ENCODE assay signal across 8 cellular contexts in genomic region chr19:58154679-58155648, GRCh38. TPM values are rescaled to one million over a fixed set of nuclear protein-coding genes. Genes with fewer than 3 reads are reported as not detected.
DNase-seq lines count a peak whose midpoint lies in the region; ATAC-seq, FAIRE-seq and TF ChIP-seq lines count a peak whose summit lies in the region.

No MANE protein-coding gene starts in this region.

- DNase-seq in GM06990 (ENCODE audit: extremely low read depth, insufficient read length) (peak; percentile 90), HEK293T (ENCODE audit: extremely low spot score) (peak; percentile 79), NCI-H1417 treated with DMSO at 0.1 percent for 48 hours (lab: John Stamatoyannopoulos, UW) (peak; percentile 39), T1000 (lab: John Stamatoyannopoulos, UW) (peak; percentile 94), GM12878 (ENCODE audit: low read depth, low spot score) (peak; percentile 25), hypothalamus (lab: John Stamatoyannopoulos, UW) (peak; percentile 62 to 99 (median 90)), retina (peak; percentile 99), RKO (ENCODE audit: low spot score) (no peak)

- peak overlapping the region; percentile 86 for H3K4me3 ChIP-seq in GM06990 (replicated peaks; ENCODE audit: low read depth, low read length)
- peak overlapping the region; percentile 49; the same call in 1 of the 2 replicates for H3K4me3 ChIP-seq in GM12878

- H3K9ac ChIP-seq in GM12878 (ENCODE audit: control insufficient read depth, insufficient read depth, low read length) = no peak overlapping the region; the same call in 1 of the 2 replicates

- no peaks in the 10 kb centered on the region for H3K27me3 ChIP-seq in GM06990 (replicated peaks; ENCODE audit: control insufficient read depth, insufficient read depth, low read length)
- no peaks in the 10 kb centered on the region for H3K27me3 ChIP-seq in GM12878 (replicated peaks in 1 of 2; ENCODE audit: control insufficient read depth in 2 of 2, insufficient read depth in 2 of 2, low read length in 1 of 2)

- POLR2A ChIA-PET in HEK293T (lab: Yijun Ruan, JAX) = interaction anchor here (0.6 kb wide), 1 partner anchor 129 kb away, joined by 3 read pairs; no protein-coding TSS in a partner anchor
- POLR2A ChIA-PET in GM12878 (lab: Charles Lee) = no interaction called here

- intact Hi-C loops in GM12878 (cut with micrococcal nuclease; ENCODE audit: unreplicated experiment) = no loop called here

- peak; percentile 88 for TF ChIP-seq RAD21 in GM12878 (IDR thresholded peaks at IDR 0.05; ENCODE audit: insufficient read depth, low read depth, low read length)

- no peaks in the 10 kb centered on the region for H4K20me1 ChIP-seq in GM12878 (ENCODE audit: control insufficient read depth, insufficient read depth)

- peak; percentile 28; the same call in 2 of the 3 replicates for ATAC-seq in GM12878

- no peaks in the 10 kb centered on the region for H3K4me1 ChIP-seq in GM12878 (ENCODE audit: control insufficient read depth, insufficient read depth, low read length)

- no peaks in the 10 kb centered on the region for H3K79me2 ChIP-seq in GM12878 (ENCODE audit: control insufficient read depth, insufficient read depth, low read length)

- TF ChIP-seq POLR2A in GM12878 (IDR thresholded peaks at IDR 0.05; ENCODE audit: low read depth, low read length) = peak; percentile 64

- BruUV-seq in GM12878 (replicated peaks; lab: Mats Ljungman, UMichigan) = no TSS peak

- H3K36me3 ChIP-seq in GM06990 (ENCODE audit: control insufficient read depth, insufficient read depth, low read length) (no peaks in the 10 kb centered on the region), GM12878 (ENCODE audit: control insufficient read depth in 2 of 2, insufficient read depth in 2 of 2, low read length in 1 of 2) (no peaks in the 10 kb centered on the region)

- H2AFZ ChIP-seq in GM12878 (ENCODE audit: control insufficient read depth, low read depth, low read length) = peak overlapping the region; percentile 75

- CTCF ChIA-PET in HEK293T (lab: Yijun Ruan, JAX) = no interaction called here
- CTCF ChIA-PET in GM12878 (lab: Yijun Ruan, JAX) = no interaction called here

- in situ Hi-C loops in GM12878 (cut with MboI) = no loop called here

- RAD21 ChIA-PET in GM12878 (lab: Charles Lee; ENCODE audit: unreplicated experiment) = no interaction called here

- no peak overlapping the region for H3K27ac ChIP-seq in GM12878 (ENCODE audit: control insufficient read depth, insufficient read depth)

- SMC1A ChIA-PET in GM12878 (lab: Charles Lee; ENCODE audit: uncharacterized antibody, unreplicated experiment) = no interaction called here

- TF ChIP-seq CTCF in GM06990 (IDR thresholded peaks at IDR 0.05; ENCODE audit: insufficient read depth, low read length, poor library complexity, severe bottlenecking) = peak; percentile 92
- peak; percentile 66 to 79 (median 70) for TF ChIP-seq CTCF in GM12878 (IDR thresholded peaks at IDR 0.05 in 2 of 3, conservative IDR thresholded peaks at IDR 0.05 in 1 of 3; ENCODE audit: control insufficient read depth in 2 of 3, extremely low read depth in 1 of 3, insufficient read depth in 1 of 3, low read depth in 3 of 3, low read length in 3 of 3)

- no peak for TF ChIP-seq EP300 in GM12878 (IDR thresholded peaks at IDR 0.05; ENCODE audit: borderline replicate concordance in 1 of 2, control insufficient read depth in 1 of 2, low read depth in 2 of 2, low read length in 2 of 2)

- peaks cover 1% of the 10 kb centered on the region; the same call in 2 of the 3 replicates for H3K9me3 ChIP-seq in GM12878 (replicated peaks; ENCODE audit: control insufficient read depth, insufficient read depth, low read length)

- H3K4me2 ChIP-seq in GM12878 (ENCODE audit: control insufficient read depth, insufficient read depth) = peak overlapping the region; percentile 57

- WGBS in GM12878 (ENCODE audit: insufficient coverage, insufficient replicate concordance, low lambda C conversion rate, missing lambda C conversion rate) = 10% methylated on average over 71 of the region's 85 CpGs

- no peak for FAIRE-seq in GM12878 (lab: Jason Lieb, UNC)

TF ChIP-seq in HEK293T, 16 proteins besides CTCF, POLR2A, EP300 and RAD21:
- TF ChIP-seq TARDBP (IDR thresholded peaks at IDR 0.05) = no peak
- peak; percentile 45; the same call in 1 of the 2 replicates for TF ChIP-seq ELF4 (IDR thresholded peaks at IDR 0.05)
- TF ChIP-seq SUZ12 (IDR thresholded peaks at IDR 0.05) = no peak
- TF ChIP-seq FOXK2 (IDR thresholded peaks at IDR 0.05) = no peak
- TF ChIP-seq ARNT (IDR thresholded peaks at IDR 0.05) = no peak
- no peak for TF ChIP-seq CTBP1 (IDR thresholded peaks at IDR 0.05; ENCODE audit: borderline replicate concordance)
- no peak for TF ChIP-seq NFRKB (IDR thresholded peaks at IDR 0.05)
- no peak for TF ChIP-seq LEF1 (IDR thresholded peaks at IDR 0.05; ENCODE audit: borderline replicate concordance)
TF ChIP-seq in HEK293T: peak in this region for 1.

TF ChIP-seq in GM12878, 131 proteins besides CTCF, POLR2A, EP300 and RAD21 (continues in another document):
- TF ChIP-seq HDAC2 (IDR thresholded peaks at IDR 0.05) = no peak
- TF ChIP-seq BHLHE40 (IDR thresholded peaks at IDR 0.05; ENCODE audit: borderline replicate concordance in 1 of 2, low read depth in 2 of 2, low read length in 1 of 2) = 0 out of 4 replicates have a peak, but pooled peaks of 1 of the 2 experiments have one; percentile 16
- TF ChIP-seq HCFC1 (IDR thresholded peaks at IDR 0.05; ENCODE audit: low read length) = peak; percentile 73

RNA-seq across cellular contexts. Expression of gene ZNF329, which starts 4.4 kb away (rescaled TPM):
- 4.9 and 5.1 TPM in 2 replicates for total RNA-seq in GM12878 (2013; cell fraction: nucleolus; rRNA removed)
- 0.62 and 0.76 TPM in 2 replicates for total RNA-seq in GM12878 (2014; rRNA removed)
- 0.78 and 1.1 TPM in 2 replicates for total RNA-seq in GM12878 (2014; rRNA removed; fragmentation: Illumina TruSeq; extraction: Trizol)
- total RNA-seq in GM12878 (2021) = 0.43 and 0.56 TPM in 2 replicates
- polyA plus RNA-seq in GM12878 (2011; ENCODE audit: low read depth) = 1.5 TPM
- 4.7 and 5.8 TPM in 2 replicates for polyA plus RNA-seq in GM12878 (2011; rRNA removed)
- 2.9 and 3.7 TPM in 2 replicates for polyA plus RNA-seq in GM12878 (2011; cell fraction: cytosol; rRNA removed)
- polyA plus RNA-seq in GM12878 (2011; cell fraction: nucleus; rRNA removed) = 2.1 and 2.2 TPM in 2 replicates
- polyA plus RNA-seq in GM12878 (2012) = 1.6 and 2.2 TPM in 2 replicates
- 0.29 and 0.71 TPM in 2 replicates for polyA plus RNA-seq in GM12878 (2014; fragmentation: Illumina TruSeq; extraction: Trizol)
- polyA plus RNA-seq in GM12878 (2014; fragmentation: Nextera tagmentation; extraction: Ambion mirVana) = under 1 TPM in 1 of 2 experiments, not detected in 1; 0.11 TPM
- 0.18 and 0.43 TPM in 2 replicates for polyA plus RNA-seq in GM12878 (2014; rRNA removed)
- under 1 TPM; 0.28 to 0.42 TPM for polyA plus RNA-seq in GM12878 (2016; fragmentation: Nextera tagmentation; extraction: Ambion mirVana)
- 5.8 and 6.5 TPM in 2 replicates for polyA minus RNA-seq in GM12878 (2011; rRNA and poly(A)+ RNA removed)
- polyA minus RNA-seq in GM12878 (2011; cell fraction: cytosol; rRNA and poly(A)+ RNA removed) = 2.7 and 4.1 TPM in 2 replicates
- 1.7 and 1.8 TPM in 2 replicates for polyA minus RNA-seq in GM12878 (2011; cell fraction: nucleus; rRNA and poly(A)+ RNA removed)

RNA-seq across cellular contexts. Expression of gene ZNF274, which starts 27.9 kb away (rescaled TPM):
- 43.4 and 50.7 TPM in 2 replicates for total RNA-seq in GM12878 (2013; cell fraction: nucleolus; rRNA removed)
- total RNA-seq in GM12878 (2014; rRNA removed) (14.2 and 16.7 TPM in 2 replicates), GM12878 (2014; rRNA removed; fragmentation: Illumina TruSeq; extraction: Trizol) (13.5 and 14.7 TPM in 2 replicates), GM12878 (2021) (12.3 and 14.1 TPM in 2 replicates)
- 12.1 TPM for polyA plus RNA-seq in GM12878 (2011; ENCODE audit: low read depth)
- polyA plus RNA-seq in GM12878 (2011; rRNA removed) (17.3 and 17.8 TPM in 2 replicates), GM12878 (2014; fragmentation: Illumina TruSeq; extraction: Trizol) (12.3 and 14.9 TPM in 2 replicates), GM12878 (2014; fragmentation: Nextera tagmentation; extraction: Ambion mirVana) (1 to 10 TPM; 2.7 to 3.3 TPM), GM12878 (2014; rRNA removed) (12.8 and 14.5 TPM in 2 replicates), GM12878 (2016; fragmentation: Nextera tagmentation; extraction: Ambion mirVana) (10 to 100 TPM; 14.4 to 17.6 TPM)
- polyA plus RNA-seq in GM12878 (2011; cell fraction: cytosol; rRNA removed) = 15.6 and 17.2 TPM in 2 replicates
- polyA plus RNA-seq in GM12878 (2011; cell fraction: nucleus; rRNA removed) = 31.9 and 32.4 TPM in 2 replicates
- 16.0 and 17.3 TPM in 2 replicates for polyA plus RNA-seq in GM12878 (2012)
- 19.8 and 29.6 TPM in 2 replicates for polyA minus RNA-seq in GM12878 (2011; rRNA and poly(A)+ RNA removed)
- 5.3 and 7.6 TPM in 2 replicates for polyA minus RNA-seq in GM12878 (2011; cell fraction: cytosol; rRNA and poly(A)+ RNA removed)
- polyA minus RNA-seq in GM12878 (2011; cell fraction: nucleus; rRNA and poly(A)+ RNA removed) = 16.9 and 20.6 TPM in 2 replicates

RNA-seq across cellular contexts. Expression of gene ZSCAN18, which starts 56.9 kb away (rescaled TPM):
- total RNA-seq in GM12878 (2013; cell fraction: nucleolus; rRNA removed) = 3.2 and 3.7 TPM in 2 replicates
- not detected in 2 replicates for total RNA-seq in GM12878 (2014; rRNA removed)
- total RNA-seq in GM12878 (2014; rRNA removed; fragmentation: Illumina TruSeq; extraction: Trizol) = not detected in 2 replicates
- total RNA-seq in GM12878 (2021) = 0.29 and 0.64 TPM in 2 replicates
- 0.67 TPM for polyA plus RNA-seq in GM12878 (2011; ENCODE audit: low read depth)
- 0.64 and 0.68 TPM in 2 replicates for polyA plus RNA-seq in GM12878 (2011; rRNA removed)
- 0.82 and 0.85 TPM in 2 replicates for polyA plus RNA-seq in GM12878 (2011; cell fraction: cytosol; rRNA removed)
- 3.3 and 3.5 TPM in 2 replicates for polyA plus RNA-seq in GM12878 (2011; cell fraction: nucleus; rRNA removed)
- polyA plus RNA-seq in GM12878 (2012) = 1.3 and 1.5 TPM in 2 replicates
- polyA plus RNA-seq in GM12878 (2014; fragmentation: Illumina TruSeq; extraction: Trizol) = not detected in 2 replicates
- not detected for polyA plus RNA-seq in GM12878 (2014; fragmentation: Nextera tagmentation; extraction: Ambion mirVana)
- not detected in 2 replicates for polyA plus RNA-seq in GM12878 (2014; rRNA removed)
- not detected for polyA plus RNA-seq in GM12878 (2016; fragmentation: Nextera tagmentation; extraction: Ambion mirVana)
- polyA minus RNA-seq in GM12878 (2011; rRNA and poly(A)+ RNA removed) = 0.41 and 0.51 TPM in 2 replicates
- polyA minus RNA-seq in GM12878 (2011; cell fraction: cytosol; rRNA and poly(A)+ RNA removed) = not detected in 2 replicates
- polyA minus RNA-seq in GM12878 (2011; cell fraction: nucleus; rRNA and poly(A)+ RNA removed) = 1.6 and 2.7 TPM in 2 replicates
